Comparison of ENCODE assay signal across 19 cellular contexts in genomic region chr3:14587733-14588360, GRCh38. TPM values are rescaled to one million over a fixed set of nuclear protein-coding genes. Genes with fewer than 3 reads are reported as not detected.
DNase-seq lines count a peak whose midpoint lies in the region; FAIRE-seq and TF ChIP-seq lines count a peak whose summit lies in the region.
"Had no signal": no experiment of that assay in that cellular context is flagged by ENCODE, and none has a peak within 500 bp of the region (broad histone marks: within the 10 kb centered on the region; RNA-seq: fewer than 3 reads in every experiment).

No MANE protein-coding gene starts in this region.

- no peak overlapping the region for H3K27ac ChIP-seq in coronary artery
- H3K27ac ChIP-seq: KMS-11, spleen, upper lobe of left lung had no signal

- no peaks in the 10 kb centered on the region for H3K9me3 Mint-ChIP-seq in endothelial cell (ENCODE audit: unreplicated experiment)
- H3K9me3 Mint-ChIP-seq: activated CD4-positive, alpha-beta T cell treated with anti-CD3 and anti-CD28 coated beads, Interleukin-2, amount 10 ng/mL, durations not matched to agents 7 days and 5 days; activated T-helper 2 cell treated with anti-CD3 and anti-CD28 coated beads, Interferon-gamma antibody, Interleukin-2, Interleukin-4, amounts not matched to agents 10 μg/mL and 5 μg/mL and 100 μg/mL, durations not matched to agents 14 hours and 24 hours and 36 hours; H9; T-helper 1 cell treated with Interleukin-12 subunit alpha and Interleukin-12 subunit beta and Interleukin-4 antibody, amounts not matched to agents 30 μg/mL and 1 μg/mL, for 36 hours had no signal

- no peak for TF ChIP-seq CTCF in coronary artery (IDR thresholded peaks at IDR 0.05)
- TF ChIP-seq CTCF in endothelial cell (IDR thresholded peaks at IDR 0.05; ENCODE audit: unreplicated experiment) = no peak

- no peaks in the 10 kb centered on the region for H3K4me1 Mint-ChIP-seq in endothelial cell (ENCODE audit: unreplicated experiment)
- H3K4me1 Mint-ChIP-seq: activated CD4-positive, alpha-beta T cell treated with anti-CD3 and anti-CD28 coated beads, Interleukin-2, amount 10 ng/mL, durations not matched to agents 7 days and 5 days had no signal

- no peaks in the 10 kb centered on the region for H3K27me3 Mint-ChIP-seq in endothelial cell (ENCODE audit: unreplicated experiment)

- H3K36me3 Mint-ChIP-seq in endothelial cell (ENCODE audit: low read depth, unreplicated experiment) = no peaks in the 10 kb centered on the region

- H3K4me3 ChIP-seq in coronary artery = no peak overlapping the region
- H3K4me3 ChIP-seq: spleen, upper lobe of left lung had no signal

- H3K27ac Mint-ChIP-seq in endothelial cell (ENCODE audit: unreplicated experiment) = no peak overlapping the region
- H3K27ac Mint-ChIP-seq: activated CD4-positive, alpha-beta T cell treated with anti-CD3 and anti-CD28 coated beads, Interleukin-2, amount 10 ng/mL, durations not matched to agents 7 days and 5 days; activated T-helper 2 cell treated with anti-CD3 and anti-CD28 coated beads, Interferon-gamma antibody, Interleukin-2, Interleukin-4, amounts not matched to agents 10 μg/mL and 5 μg/mL and 100 μg/mL, durations not matched to agents 14 hours and 24 hours and 36 hours; T-helper 1 cell treated with Interleukin-12 subunit alpha and Interleukin-12 subunit beta and Interleukin-4 antibody, amounts not matched to agents 30 μg/mL and 1 μg/mL, for 36 hours had no signal

- H3K4me3 Mint-ChIP-seq in endothelial cell (ENCODE audit: unreplicated experiment) = no peak overlapping the region
- H3K4me3 Mint-ChIP-seq: activated CD4-positive, alpha-beta T cell treated with anti-CD3 and anti-CD28 coated beads, Interleukin-2, amount 10 ng/mL, durations not matched to agents 7 days and 5 days; H9; T-helper 1 cell treated with Interleukin-12 subunit alpha and Interleukin-12 subunit beta and Interleukin-4 antibody, amounts not matched to agents 30 μg/mL and 1 μg/mL, for 36 hours had no signal

- DNase-seq in AG08396 (ENCODE audit: low spot score) (peak; percentile 69), HTR-8/SVneo (ENCODE audit: insufficient read length, low spot score) (peak; percentile 60), astrocyte of the hippocampus (ENCODE audit: low read depth, low spot score) (peak; percentile 26), kidney glomerular epithelial cell (lab: John Stamatoyannopoulos, UW) (peak; percentile 40), coronary artery (ENCODE audit: low spot score) (no peak), endothelial cell (ENCODE audit: low spot score) (no peak), cortex of kidney (lab: John Stamatoyannopoulos, UW) (no peak)
- no peak for DNase-seq in stimulated activated CD4-positive, alpha-beta T cell treated with anti-CD3 and anti-CD28 coated beads, Interleukin-4, amount 100 ng/mL, for 24 hours
- DNase-seq: activated CD4-positive, alpha-beta T cell treated with anti-CD3 and anti-CD28 coated beads, Interleukin-2, amount 10 ng/mL, durations not matched to agents 7 days and 5 days; DMS79; H9; NCI-H2029 treated with DMSO at 0.1 percent for 48 hours; NK-92 treated with Interleukin-12 subunit alpha and Interleukin-12 subunit beta, amount 100 ng/mL, for 24 hours; spleen; upper lobe of left lung had no signal

- FAIRE-seq in HTR-8/SVneo (lab: Jason Lieb, UNC) = no peak
- FAIRE-seq: islet of Langerhans had no signal

RNA-seq across cellular contexts. Expression of gene GRIP2, which starts 47.7 kb away (rescaled TPM):
- 6.6 TPM for total RNA-seq in endothelial cell (ENCODE audit: unreplicated experiment)
- total RNA-seq: activated T-helper 2 cell treated with anti-CD3 and anti-CD28 coated beads, Interferon-gamma antibody, Interleukin-2, Interleukin-4, amounts not matched to agents 10 μg/mL and 5 μg/mL and 100 μg/mL, durations not matched to agents 14 hours and 24 hours and 36 hours had no signal

Comparison
In these comparisons a context has a peak if more than half of its experiments do, and no peak if none do; other contexts are left out.
1. DNase-seq: peak in AG08396 (single experiment), HTR-8/SVneo (single experiment), astrocyte of the hippocampus (single experiment) and kidney glomerular epithelial cell (single experiment); none in stimulated activated CD4-positive, alpha-beta T cell treated with anti-CD3 and anti-CD28 coated beads, Interleukin-4, amount 100 ng/mL, for 24 hours (single experiment), coronary artery (single experiment), endothelial cell (single experiment) and cortex of kidney (single experiment).